In genomic region chr21:36990508-36991205, GRCh38 we compare ENCODE assay signal across 8 cellular contexts. TPM values are rescaled to one million over a fixed set of nuclear protein-coding genes. Genes with fewer than 3 reads are reported as not detected.
DNase-seq lines count a peak whose midpoint lies in the region; ATAC-seq and TF ChIP-seq lines count a peak whose summit lies in the region.

No MANE protein-coding gene starts in this region.

- TF ChIP-seq POLR2A in IMR-90 (IDR thresholded peaks at IDR 0.05; ENCODE audit: low read depth, low read length): no peak

- peak overlapping the region; percentile 98 for H2AFZ ChIP-seq in IMR-90 (replicated peaks; ENCODE audit: low read length, poor library complexity)
- H2AFZ ChIP-seq in mammary epithelial cell (ENCODE audit: low read depth, low read length): peak overlapping the region; percentile 98

- H3K27ac ChIP-seq in IMR-90 (ENCODE audit: insufficient read depth, low read length) (peak overlapping the region; percentile 51), mammary epithelial cell (ENCODE audit: insufficient read depth, low read depth, low read length) (peak overlapping the region; percentile 78), mucosa of rectum (ENCODE audit: low read depth in 2 of 2, low read length in 2 of 2) (peak overlapping the region; percentile 90 to 92)

- intact Hi-C loops in IMR-90 (cut with micrococcal nuclease) (loop anchor here (1.0 kb wide), 1 partner anchor 486 kb away; no protein-coding TSS in a partner anchor), mammary epithelial cell (cut with micrococcal nuclease) (loop anchor here (1.0 to 5.0 kb wide), 3 partner anchors 20 to 570 kb away; partner anchors contain the start of genes PIGP and TTC3)

- H3K27me3 ChIP-seq in IMR-90 (ENCODE audit: control insufficient read depth, insufficient read depth, low read length) (no peaks in the 10 kb centered on the region; the same call in 1 of the 2 replicates), mammary epithelial cell (ENCODE audit: insufficient read depth, low read length) (no peaks in the 10 kb centered on the region), mucosa of rectum (ENCODE audit: control insufficient read depth in 2 of 2, insufficient read depth in 2 of 2, low read length in 2 of 2) (no peaks in the 10 kb centered on the region)

- dilution Hi-C loops in IMR-90 (cut with HindIII; ENCODE audit: low sequenced_read_pairs, unreplicated experiment) (no loop called here), mammary epithelial cell (cut with HindIII; ENCODE audit: low sequenced_read_pairs) (no loop called here)

- H3K9ac ChIP-seq in IMR-90 (ENCODE audit: low read depth, low read length): peak overlapping the region; percentile 50
- peak overlapping the region; percentile 63 for H3K9ac ChIP-seq in mammary epithelial cell (ENCODE audit: insufficient read depth, low read length)
- H3K9ac ChIP-seq in mucosa of rectum (ENCODE audit: low read depth in 1 of 2, low read length in 2 of 2): peak overlapping the region in 1 of 2 donors; percentile 78

- H3K79me2 ChIP-seq in mammary epithelial cell (ENCODE audit: insufficient read depth, low read length): no peaks in the 10 kb centered on the region

- BruUV-seq in IMR-90 (replicated peaks; lab: Mats Ljungman, UMichigan) (no TSS peak), mammary epithelial cell (replicated peaks; lab: Mats Ljungman, UMichigan) (no TSS peak)

- WGBS in IMR-90 (ENCODE audit: extremely low coverage in 2 of 2, insufficient read length in 1 of 2), 2 experiments: no CpG with 5 or more reads among the region's 21 CpGs
- WGBS in mammary epithelial cell (ENCODE audit: low coverage, missing lambda C conversion rate): 43% methylated on average over 20 of the region's 21 CpGs

- H3K79me1 ChIP-seq in IMR-90 (ENCODE audit: low read depth in 1 of 2, low read length in 2 of 2): peaks cover 0 to 8% of the 10 kb centered on the region in 2 experiments; a peak in 1 of 4 replicates

- H2AK9ac ChIP-seq in IMR-90 (replicated peaks; ENCODE audit: low read depth, low read length, poor library complexity): peak overlapping the region; percentile 53

- H3K9me3 ChIP-seq in IMR-90 (ENCODE audit: control insufficient read depth, insufficient read depth, low read length) (peaks cover 2% of the 10 kb centered on the region; the same call in 1 of the 2 replicates), mammary epithelial cell (replicated peaks; ENCODE audit: insufficient read depth, low read length) (no peaks in the 10 kb centered on the region), mucosa of rectum (ENCODE audit: control insufficient read depth in 2 of 2, low read length in 2 of 2) (no peaks in the 10 kb centered on the region)

- peak overlapping the region; percentile 93 for H3K14ac ChIP-seq in IMR-90 (replicated peaks; ENCODE audit: low read depth, low read length)

- DNase-seq in AG09309 (ENCODE audit: low read depth): no peak
- DNase-seq in IMR-90: no peak
- no peak for DNase-seq in mammary epithelial cell
- DNase-seq in foreskin melanocyte: no peak
- no peak for DNase-seq in amniotic stem cell (lab: John Stamatoyannopoulos, UW)

- 0 out of 2 replicates have a peak, but pooled peaks cover 7% of the 10 kb centered on the region for H3K9me1 ChIP-seq in IMR-90 (ENCODE audit: insufficient read depth, low read length)

- TF ChIP-seq RAD21 in IMR-90 (IDR thresholded peaks at IDR 0.05; ENCODE audit: low read length): no peak

- H2BK120ac ChIP-seq in IMR-90 (ENCODE audit: low read depth, low read length): peak overlapping the region; percentile 77

- peaks cover 6% of the 10 kb centered on the region; the same call in 1 of the 2 replicates for H3K4me1 ChIP-seq in IMR-90 (ENCODE audit: control insufficient read depth, insufficient read depth, low read length)
- H3K4me1 ChIP-seq in mammary epithelial cell (ENCODE audit: insufficient read depth, low read length): peaks cover 13% of the 10 kb centered on the region
- H3K4me1 ChIP-seq in mucosa of rectum (ENCODE audit: control insufficient read depth in 2 of 2, insufficient read depth in 2 of 2, low read length in 2 of 2): peaks cover 0 to 3% of the 10 kb centered on the region in 2 donors

- CTCF ChIA-PET in IMR-90 (lab: Yijun Ruan, JAX) (no interaction called here), mammary epithelial cell (lab: Charles Lee; ENCODE audit: low non-redundant PET) (interaction anchor here (1.3 kb wide), 1 partner anchor 34 kb away, joined by 6 read pairs; no protein-coding TSS in a partner anchor)

- no peak overlapping the region; the same call in 1 of the 2 replicates for H3K18ac ChIP-seq in IMR-90 (ENCODE audit: low read depth, low read length)

- H2BK20ac ChIP-seq in IMR-90 (ENCODE audit: low read depth, low read length): peak overlapping the region; percentile 10; the same call in 1 of the 2 replicates

- H2AK5ac ChIP-seq in IMR-90 (ENCODE audit: low read depth, low read length): peak overlapping the region; percentile 84

- TF ChIP-seq CTCF in AG09309 (IDR thresholded peaks at IDR 0.05; ENCODE audit: control insufficient read depth, insufficient read depth, low read depth, low read length, missing control alignments) (no peak), IMR-90 (conservative IDR thresholded peaks at IDR 0.05; ENCODE audit: low read depth, low read length) (no peak), mammary epithelial cell (conservative IDR thresholded peaks at IDR 0.05 in 1 of 2, IDR thresholded peaks at IDR 0.05 in 1 of 2; ENCODE audit: extremely low read depth in 1 of 2, insufficient read depth in 1 of 2, low read depth in 1 of 2, low read length in 2 of 2) (no peak)

- H3K36me3 ChIP-seq in IMR-90 (ENCODE audit: control insufficient read depth, insufficient read depth, low read length) (no peaks in the 10 kb centered on the region), mammary epithelial cell (ENCODE audit: insufficient read depth, low read length) (no peaks in the 10 kb centered on the region), mucosa of rectum (ENCODE audit: control insufficient read depth in 2 of 2, insufficient read depth in 2 of 2, low read length in 2 of 2) (no peaks in the 10 kb centered on the region)

- peak overlapping the region; percentile 3 for H2BK5ac ChIP-seq in IMR-90 (ENCODE audit: low read depth, low read length, poor library complexity, severe bottlenecking)

- H3K23ac ChIP-seq in IMR-90 (ENCODE audit: low read depth, low read length): peak overlapping the region; percentile 52; the same call in 1 of the 2 replicates

- no peak overlapping the region for H2BK15ac ChIP-seq in IMR-90 (ENCODE audit: low read depth, low read length)

- H4K20me1 ChIP-seq in IMR-90 (ENCODE audit: insufficient read depth, low read length) (no peaks in the 10 kb centered on the region), mammary epithelial cell (ENCODE audit: insufficient read depth, low read length) (no peaks in the 10 kb centered on the region)

- H4K5ac ChIP-seq in IMR-90 (ENCODE audit: low read depth, low read length): peak overlapping the region; percentile 62

- no peak overlapping the region for H3K56ac ChIP-seq in IMR-90 (ENCODE audit: extremely low read depth, insufficient read depth, low read length)

- peak overlapping the region; percentile 55; the same call in 1 of the 2 replicates for H4K91ac ChIP-seq in IMR-90 (ENCODE audit: insufficient read depth, low read depth, low read length)

- in situ Hi-C loops in IMR-90 (cut with MboI; ENCODE audit: low sequenced_read_pairs): no loop called here
- in situ Hi-C loops in mammary epithelial cell (cut with MboI; ENCODE audit: low sequenced_read_pairs in 2 of 2): no loop called here

- H3K4ac ChIP-seq in IMR-90 (ENCODE audit: low read depth, low read length): peak overlapping the region; percentile 86

- H3K4me2 ChIP-seq in IMR-90 (ENCODE audit: low read depth, low read length) (peak overlapping the region; percentile 61), mammary epithelial cell (ENCODE audit: insufficient read depth, low read depth, low read length) (peak overlapping the region; percentile 97)

- POLR2A ChIA-PET in IMR-90 (lab: Charles Lee; ENCODE audit: unreplicated experiment): no interaction called here

- H4K8ac ChIP-seq in IMR-90 (ENCODE audit: low read depth in 2 of 2, low read length in 2 of 2): peak overlapping the region; percentile 80 to 90

- peak overlapping the region; percentile 42 for H3K4me3 ChIP-seq in AG09309 (ENCODE audit: control insufficient read depth, low read depth, low read length)
- H3K4me3 ChIP-seq in IMR-90 (ENCODE audit: insufficient read depth, low read depth, low read length): peak overlapping the region; percentile 44
- peak overlapping the region; percentile 55 to 66 (median 65) for H3K4me3 ChIP-seq in mammary epithelial cell (replicated peaks in 1 of 3; ENCODE audit: insufficient read depth in 1 of 3, low read depth in 2 of 3, low read length in 3 of 3)
- H3K4me3 ChIP-seq in mucosa of rectum (ENCODE audit: low read length in 2 of 2): peak overlapping the region; percentile 70

- ATAC-seq in IMR-90 (ENCODE audit: low read depth) (no peak), HG03135 (IDR thresholded peaks at IDR 0.05; ENCODE audit: unreplicated experiment) (no peak), HG03457 (IDR thresholded peaks at IDR 0.05; ENCODE audit: unreplicated experiment) (no peak)

TF ChIP-seq in IMR-90, 13 proteins besides CTCF, POLR2A, EP300 and RAD21:
- TF ChIP-seq MXI1 (IDR thresholded peaks at IDR 0.05; ENCODE audit: borderline replicate concordance, low read depth, low read length): no peak
- TF ChIP-seq BHLHE40 (IDR thresholded peaks at IDR 0.05; ENCODE audit: low read depth, low read length): no peak
- no peak for TF ChIP-seq CEBPB (IDR thresholded peaks at IDR 0.05; ENCODE audit: low read depth, low read length)
- TF ChIP-seq MAZ (IDR thresholded peaks at IDR 0.05; ENCODE audit: borderline replicate concordance, low read depth, low read length): no peak
- TF ChIP-seq FOS (IDR thresholded peaks at IDR 0.05; ENCODE audit: low read depth, low read length): no peak

RNA-seq across cellular contexts. Expression of gene RIPPLY3, which starts 15.8 kb away (rescaled TPM):
- total RNA-seq in IMR-90 (2012; rRNA removed) (not detected in 2 replicates), mammary epithelial cell (under 1 TPM; 0.17 to 0.54 TPM)
- polyA plus RNA-seq in IMR-90 (2012; rRNA removed) (0.07 and 0.10 TPM in 2 replicates), mammary epithelial cell (0.34 TPM)
- polyA plus RNA-seq in IMR-90 (2012; cell fraction: cytosol; rRNA removed): 0.03 and 0.05 TPM in 2 replicates
- 0.04 TPM in 1 of 2 replicates, not detected in the other for polyA plus RNA-seq in IMR-90 (2012; cell fraction: nucleus; rRNA removed; ENCODE audit: low replicate concordance)
- not detected for polyA minus RNA-seq in mammary epithelial cell

RNA-seq across cellular contexts. Expression of gene HLCS, which starts 24.2 kb away (rescaled TPM):
- total RNA-seq in IMR-90 (2012; rRNA removed) (18.1 and 21.0 TPM in 2 replicates), mammary epithelial cell (10 to 100 TPM; 32.4 to 42.5 TPM)
- polyA plus RNA-seq in IMR-90 (2012; rRNA removed) (8.6 and 10.6 TPM in 2 replicates), mammary epithelial cell (16.0 TPM)
- polyA plus RNA-seq in IMR-90 (2012; cell fraction: cytosol; rRNA removed): 4.1 and 5.8 TPM in 2 replicates
- 4.2 and 15.2 TPM in 2 replicates for polyA plus RNA-seq in IMR-90 (2012; cell fraction: nucleus; rRNA removed; ENCODE audit: low replicate concordance)
- polyA minus RNA-seq in mammary epithelial cell: 21.5 TPM
